In the genomic region with DNA sequence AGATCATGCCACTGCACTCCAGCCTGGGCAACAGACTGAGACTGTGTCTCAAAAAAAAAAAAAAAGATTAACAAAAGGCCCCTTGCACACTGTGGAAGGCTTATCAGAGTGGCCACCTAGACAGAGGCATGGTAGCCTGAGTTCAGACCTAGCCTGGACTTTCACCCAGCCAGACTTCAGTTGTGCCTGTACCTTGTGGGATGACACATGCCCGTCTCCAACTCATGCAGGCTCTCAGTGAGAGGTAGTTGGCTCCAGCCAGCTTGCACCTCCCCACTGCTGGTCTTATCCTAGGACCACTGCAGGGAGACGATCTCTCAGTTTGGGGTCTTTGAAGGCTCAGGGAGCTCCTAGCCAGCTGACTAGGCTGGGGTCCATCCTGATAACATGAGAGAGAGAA, we compare ENCODE assay signal across 2 cellular contexts.
TF ChIP-seq lines count a peak whose summit lies in the region.

No MANE protein-coding gene starts in this region.

TF ChIP-seq in HEK293, 187 proteins besides CTCF, POLR2A, EP300 and RAD21:
- TF ChIP-seq, protein P1, sequence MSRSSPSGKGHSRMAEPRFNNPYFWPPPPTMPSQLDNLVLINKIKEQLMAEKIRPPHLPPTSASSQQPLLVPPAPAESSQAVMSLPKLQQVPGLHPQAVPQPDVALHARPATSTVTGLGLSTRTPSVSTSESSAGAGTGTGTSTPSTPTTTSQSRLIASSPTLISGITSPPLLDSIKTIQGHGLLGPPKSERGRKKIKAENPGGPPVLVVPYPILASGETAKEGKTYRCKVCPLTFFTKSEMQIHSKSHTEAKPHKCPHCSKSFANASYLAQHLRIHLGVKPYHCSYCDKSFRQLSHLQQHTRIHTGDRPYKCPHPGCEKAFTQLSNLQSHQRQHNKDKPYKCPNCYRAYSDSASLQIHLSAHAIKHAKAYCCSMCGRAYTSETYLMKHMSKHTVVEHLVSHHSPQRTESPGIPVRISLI (tag by site-specific recombination; IDR thresholded peaks at IDR 0.05), result no peak
- peak; percentile 51 for TF ChIP-seq ZIC2 (tag by site-specific recombination; IDR thresholded peaks at IDR 0.05)

TF ChIP-seq in K562, 482 proteins besides CTCF, POLR2A, EP300 and RAD21:
- TF ChIP-seq ZKSCAN3 (CRISPR knock-in tag; IDR thresholded peaks at IDR 0.05) (no peak), DMBX1 (CRISPR knock-in tag; IDR thresholded peaks at IDR 0.05; ENCODE audit: borderline replicate concordance) (no peak), SRSF9 (IDR thresholded peaks at IDR 0.05; ENCODE audit: borderline replicate concordance, low read depth, low read length) (no peak), SRSF1 (IDR thresholded peaks at IDR 0.05; ENCODE audit: low read depth, low read length) (no peak), TRIM24 (IDR thresholded peaks at IDR 0.05) (no peak), RBM39 (optimal IDR thresholded peaks at IDR 0.05; ENCODE audit: low read depth, low read length) (no peak), TAF7 (tag; IDR thresholded peaks at IDR 0.05) (no peak), MCM3 (IDR thresholded peaks at IDR 0.05) (no peak), XRCC3 (IDR thresholded peaks at IDR 0.05) (no peak), IRF9 (tag; IDR thresholded peaks at IDR 0.05) (no peak), ZBTB9 (CRISPR knock-in tag; IDR thresholded peaks at IDR 0.05) (no peak), OTX1 (CRISPR knock-in tag; IDR thresholded peaks at IDR 0.05) (no peak), ZNF780A (CRISPR knock-in tag; IDR thresholded peaks at IDR 0.05) (no peak), NR4A1 (CRISPR knock-in tag; IDR thresholded peaks at IDR 0.05) (no peak), NR4A1 (tag; IDR thresholded peaks at IDR 0.05) (no peak), ZBTB49 (CRISPR knock-in tag; IDR thresholded peaks at IDR 0.05; ENCODE audit: borderline replicate concordance) (no peak)
